Comparison of ENCODE assay signal across 24 cellular contexts in genomic region chr1:55662875-55663274, GRCh38.
"Had no signal": no experiment of that assay in that cellular context is flagged by ENCODE, and none has a peak within 500 bp of the region (broad histone marks: within the 10 kb centered on the region; RNA-seq: fewer than 3 reads in every experiment).

No MANE protein-coding gene starts in this region.

- H3K4me3 ChIP-seq: left ventricle myocardium inferior, lung, neural progenitor cell, right atrium auricular region, right lobe of liver, suprapubic skin, thoracic aorta, tibial artery, upper lobe of right lung, uterus had no signal

- H3K4me1 ChIP-seq: left ventricle myocardium inferior, neural progenitor cell, right atrium auricular region, right lobe of liver, suprapubic skin, upper lobe of right lung, uterus had no signal

- H3K27ac ChIP-seq: left ventricle myocardium inferior, neural progenitor cell, neutrophil, right atrium auricular region, right lobe of liver, suprapubic skin, thoracic aorta, tibial artery, upper lobe of right lung, uterus had no signal

- DNase-seq: hippocampal formation; left ventricle myocardium inferior; mesendoderm; naive B cell; natural killer cell; nephron progenitor cell; occipital lobe; right lobe of liver; stimulated activated CD4-positive, alpha-beta T cell treated with anti-CD3 and anti-CD28 coated beads, Interleukin-12 subunit alpha, Interleukin-12 subunit beta, amount 100 ng/mL, for 4 hours; stimulated activated CD4-positive, alpha-beta T cell treated with anti-CD3 and anti-CD28 coated beads, Interleukin-15, amount 100 ng/mL, for 24 hours; stimulated activated CD4-positive, alpha-beta T cell treated with anti-CD3 and anti-CD28 coated beads, Interleukin-4, amount 100 ng/mL, for 24 hours; stimulated activated naive CD4-positive, alpha-beta T cell; tibial artery; trophoblast cell; upper lobe of right lung; uterus had no signal

- H3K9me3 ChIP-seq: neutrophil, suprapubic skin, thoracic aorta, tibial artery, upper lobe of right lung, uterus had no signal

- ATAC-seq: natural killer cell; right lobe of liver; stimulated activated effector memory CD8-positive, alpha-beta T cell treated with anti-CD3 and anti-CD28 coated beads, Interleukin-12 subunit alpha, Interleukin-12 subunit beta, amount 100 ng/mL, for 72 hours; upper lobe of right lung had no signal

- FAIRE-seq: islet of Langerhans had no signal

- H3K36me3 ChIP-seq: left ventricle myocardium inferior, neural progenitor cell, neutrophil, right atrium auricular region, right lobe of liver, suprapubic skin, thoracic aorta, tibial artery, upper lobe of right lung, uterus had no signal

- H3K9ac ChIP-seq: neural progenitor cell had no signal

- H3K27me3 ChIP-seq: neural progenitor cell, neutrophil, right atrium auricular region, right lobe of liver, suprapubic skin, tibial artery, upper lobe of right lung, uterus had no signal
